Comparison of ENCODE assay signal across 8 cellular contexts in genomic region chr18:8608795-8609673, GRCh38. TPM values are rescaled to one million over a fixed set of nuclear protein-coding genes. Genes with fewer than 3 reads are reported as not detected.
DNase-seq lines count a peak whose midpoint lies in the region; ATAC-seq and TF ChIP-seq lines count a peak whose summit lies in the region.

A gene with protein sequence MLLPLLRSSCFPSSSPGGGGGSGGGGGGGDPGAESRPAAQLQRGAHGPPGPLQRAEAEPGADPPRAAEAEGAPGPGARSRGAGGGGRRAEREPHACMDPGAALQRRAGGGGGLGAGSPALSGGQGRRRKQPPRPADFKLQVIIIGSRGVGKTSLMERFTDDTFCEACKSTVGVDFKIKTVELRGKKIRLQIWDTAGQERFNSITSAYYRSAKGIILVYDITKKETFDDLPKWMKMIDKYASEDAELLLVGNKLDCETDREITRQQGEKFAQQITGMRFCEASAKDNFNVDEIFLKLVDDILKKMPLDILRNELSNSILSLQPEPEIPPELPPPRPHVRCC (plus strand): TSS chr18:8609437. CDS start chr18:8609440, 3 bp downstream.

- DNase-seq in BE2C (peak; percentile 84), NCI-H82 treated with DMSO at 0.1 percent for 48 hours (lab: John Stamatoyannopoulos, UW; ENCODE audit: unreplicated experiment) (peak; percentile 37), medulla oblongata (ENCODE audit: extremely low spot score) (peak; percentile 84)
- peak; percentile 88 for DNase-seq in activated CD8-positive, alpha-beta T cell treated with anti-CD3 and anti-CD28 coated beads, Interleukin-2, amount 10 ng/mL, durations not matched to agents 7 days and 5 days
- DNase-seq in effector CD4-positive, alpha-beta T cell = peak; percentile 82
- DNase-seq in stimulated activated CD4-positive, alpha-beta T cell treated with anti-CD3 and anti-CD28 coated beads, TNF-alpha, amount 100 ng/mL, for 48 hours (ENCODE audit: low read depth in 3 of 3) = peak; percentile 74 to 83 (median 76)

- peak; percentile 52 for ATAC-seq in GM19351 (IDR thresholded peaks at IDR 0.05; ENCODE audit: unreplicated experiment)
- ATAC-seq in HG03565 (IDR thresholded peaks at IDR 0.05; ENCODE audit: unreplicated experiment) = peak; percentile 47
- peak; percentile 90 for ATAC-seq in activated CD8-positive, alpha-beta T cell treated with anti-CD3 and anti-CD28 coated beads, Interleukin-2, amount 10 ng/mL, durations not matched to agents 7 days and 5 days

- H3K27me3 ChIP-seq in BE2C = no peaks in the 10 kb centered on the region

- peak within 1 kb of the TSS; percentile 82 for H3K27ac Mint-ChIP-seq in activated CD8-positive, alpha-beta T cell treated with anti-CD3 and anti-CD28 coated beads, Interleukin-2, amount 10 ng/mL, durations not matched to agents 7 days and 5 days

- H3K4me1 Mint-ChIP-seq in activated CD8-positive, alpha-beta T cell treated with anti-CD3 and anti-CD28 coated beads, Interleukin-2, amount 10 ng/mL, durations not matched to agents 7 days and 5 days (ENCODE audit: low read depth) = peaks cover 46% of the 10 kb centered on the region

- peaks cover 15% of the 10 kb centered on the region for H3K36me3 Mint-ChIP-seq in activated CD8-positive, alpha-beta T cell treated with anti-CD3 and anti-CD28 coated beads, Interleukin-2, amount 10 ng/mL, durations not matched to agents 7 days and 5 days (ENCODE audit: low read depth)

- CTCF ChIA-PET in activated CD8-positive, alpha-beta T cell treated with anti-CD3 and anti-CD28 coated beads, Interleukin-2, amount 10 ng/mL, durations not matched to agents 7 days and 5 days (lab: Charles Lee) = interaction anchor here (0.5 to 1.5 kb wide), 4 partner anchors 10 to 23 kb away, joined by 3 to 8 read pairs (median 3); no protein-coding TSS in a partner anchor

- no peaks in the 10 kb centered on the region for H3K9me3 Mint-ChIP-seq in activated CD8-positive, alpha-beta T cell treated with anti-CD3 and anti-CD28 coated beads, Interleukin-2, amount 10 ng/mL, durations not matched to agents 7 days and 5 days (ENCODE audit: insufficient read depth)

- peak within 1 kb of the TSS; percentile 75 for H3K4me3 ChIP-seq in BE2C (ENCODE audit: low read depth, low read length)

- H3K9me3 ChIP-seq in BE2C = no peaks in the 10 kb centered on the region

- POLR2A ChIA-PET in activated CD8-positive, alpha-beta T cell treated with anti-CD3 and anti-CD28 coated beads, Interleukin-2, amount 10 ng/mL, durations not matched to agents 7 days and 5 days (lab: Charles Lee) = interaction anchor here (0.5 to 1.2 kb wide), 5 partner anchors 9 to 82 kb away, joined by 3 to 5 read pairs (median 3); no protein-coding TSS in a partner anchor

- TF ChIP-seq CTCF in BE2C (IDR thresholded peaks at IDR 0.05; ENCODE audit: low read depth, low read length) = 0 out of 2 replicates have a peak, but pooled peaks have one; percentile 5

- peaks cover 6% of the 10 kb centered on the region for H3K27me3 Mint-ChIP-seq in activated CD8-positive, alpha-beta T cell treated with anti-CD3 and anti-CD28 coated beads, Interleukin-2, amount 10 ng/mL, durations not matched to agents 7 days and 5 days (ENCODE audit: low read depth)

- H3K36me3 ChIP-seq in BE2C = no peaks in the 10 kb centered on the region

- H3K4me3 Mint-ChIP-seq in activated CD8-positive, alpha-beta T cell treated with anti-CD3 and anti-CD28 coated beads, Interleukin-2, amount 10 ng/mL, durations not matched to agents 7 days and 5 days = peak within 1 kb of the TSS; percentile 81

- H3K4me1 ChIP-seq in BE2C = no peaks in the 10 kb centered on the region

RNA-seq across cellular contexts. Expression of the gene that starts here (rescaled TPM):
- 7.9 TPM for polyA plus RNA-seq in BE2C (2012; ENCODE audit: insufficient read depth, insufficient read length, low read depth)
- 10 to 100 TPM; 14.5 to 15.2 TPM for total RNA-seq in activated CD8-positive, alpha-beta T cell treated with anti-CD3 and anti-CD28 coated beads, Interleukin-2, amount 10 ng/mL, durations not matched to agents 7 days and 5 days

Comparison
In these comparisons a context has a peak if more than half of its experiments do, and no peak if none do; other contexts are left out.
1. Peak in every context shown above with its lines: DNase-seq, ATAC-seq and H3K4me3 ChIP-seq.
2. DNase-seq: peak in every context shown above with its lines; median percentile 88 in activated CD8-positive, alpha-beta T cell treated with anti-CD3 and anti-CD28 coated beads, Interleukin-2, amount 10 ng/mL, durations not matched to agents 7 days and 5 days; 84 in BE2C; 84 in medulla oblongata; 82 in effector CD4-positive, alpha-beta T cell; 76 in stimulated activated CD4-positive, alpha-beta T cell treated with anti-CD3 and anti-CD28 coated beads, TNF-alpha, amount 100 ng/mL, for 48 hours; 37 in NCI-H82 treated with DMSO at 0.1 percent for 48 hours.